9 cellular contexts compared by ENCODE assay signal in genomic region chr3:186414735-186415419, GRCh38. TPM values are rescaled to one million over a fixed set of nuclear protein-coding genes. Genes with fewer than 3 reads are reported as not detected.
DNase-seq lines count a peak whose midpoint lies in the region; ATAC-seq and TF ChIP-seq lines count a peak whose summit lies in the region.
"Had no signal": no experiment of that assay in that cellular context is flagged by ENCODE, and none has a peak within 500 bp of the region (broad histone marks: within the 10 kb centered on the region; RNA-seq: fewer than 3 reads in every experiment).

No MANE protein-coding gene starts in this region.

- H3K4me3 ChIP-seq in HFF-Myc (replicated peaks; ENCODE audit: low read depth, low read length) (no peak overlapping the region), astrocyte of the spinal cord (ENCODE audit: low read depth, low read length) (no peak overlapping the region)
- H3K4me3 ChIP-seq: hepatocyte had no signal

- in situ Hi-C loops in astrocyte of the spinal cord (cut with HindIII; ENCODE audit: low sequenced_read_pairs), result no loop called here

- no peak for TF ChIP-seq CTCF in AG09319 (IDR thresholded peaks at IDR 0.05; ENCODE audit: low read depth, low read length)
- no peak for TF ChIP-seq CTCF in HFF-Myc (IDR thresholded peaks at IDR 0.05; ENCODE audit: low read depth, low read length, missing control alignments)
- TF ChIP-seq CTCF in astrocyte of the spinal cord (IDR thresholded peaks at IDR 0.05; ENCODE audit: low read depth, low read length), result no peak

- ATAC-seq in HG03469 (IDR thresholded peaks at IDR 0.05; ENCODE audit: unreplicated experiment) (no peak), GM18861 (IDR thresholded peaks at IDR 0.05; ENCODE audit: unreplicated experiment) (no peak)

- DNase-seq in AG09319 (ENCODE audit: extremely low read depth, low read depth), result peak; percentile 44
- DNase-seq in HFF-Myc (ENCODE audit: extremely low read depth, low read depth), result peak; percentile 21
- DNase-seq in astrocyte of the spinal cord (ENCODE audit: low read depth, low spot score), result peak; percentile 81
- DNase-seq in myocyte (ENCODE audit: low read depth), result peak; percentile 6
- DNase-seq in GF-D8 (lab: John Stamatoyannopoulos, UW), result no peak
- no peak for DNase-seq in AML-193 (lab: John Stamatoyannopoulos, UW)

RNA-seq across cellular contexts. Expression of gene DGKG, which starts 52.8 kb away (rescaled TPM):
- 4.3 and 6.3 TPM in 2 replicates for total RNA-seq in myocyte
- 2.0 TPM for polyA plus RNA-seq in myocyte (2012)
- total RNA-seq: hepatocyte had no signal
- polyA plus RNA-seq: hepatocyte had no signal

Comparison
In these comparisons a context has a peak if more than half of its experiments do, and no peak if none do; other contexts are left out.
1. DNase-seq: peak in AG09319 (single experiment), HFF-Myc (single experiment), astrocyte of the spinal cord (single experiment) and myocyte (single experiment); none in GF-D8 (single experiment) and AML-193 (0 of 2).